ENCODE assay signal across 7 cellular contexts in the genomic region with DNA sequence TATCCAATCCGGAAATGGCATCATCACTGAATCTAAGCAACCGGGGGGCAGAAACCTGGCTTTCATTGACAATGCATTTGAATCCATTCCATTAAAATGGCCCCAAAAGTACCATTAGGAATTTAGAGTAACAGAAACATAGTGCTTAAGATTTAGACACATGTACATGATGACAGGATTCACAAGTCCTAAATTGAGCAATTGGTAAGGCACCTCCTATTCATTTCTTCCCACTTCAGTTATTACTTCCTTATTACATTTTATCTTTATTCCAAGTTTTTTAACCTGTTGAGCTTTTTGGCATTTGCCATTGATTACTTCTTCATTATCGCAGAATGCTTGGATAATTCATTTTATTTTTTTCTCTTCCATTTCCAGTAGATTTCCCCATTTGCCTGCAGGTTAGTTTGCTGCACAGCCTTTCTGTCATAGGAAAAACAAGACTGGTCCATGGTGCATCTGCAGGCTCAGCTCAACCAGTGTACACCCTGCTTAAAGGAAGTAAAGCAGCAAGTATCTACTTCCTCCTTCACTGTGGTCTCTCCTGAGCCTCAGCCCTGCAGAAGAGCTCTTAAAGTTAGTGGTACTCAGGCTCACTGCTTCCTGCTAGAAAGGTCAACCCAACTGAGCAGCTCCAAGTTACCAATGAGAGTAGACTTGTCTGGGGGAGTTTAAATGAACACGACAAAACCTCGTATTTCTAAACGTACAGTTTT.
DNase-seq lines count a peak whose midpoint lies in the region; ATAC-seq and TF ChIP-seq lines count a peak whose summit lies in the region.

No MANE protein-coding gene starts in this region.

- H3K27me3 ChIP-seq in breast epithelium (no peaks in the 10 kb centered on the region), mammary epithelial cell (ENCODE audit: insufficient read depth, low read length) (no peaks in the 10 kb centered on the region)

- ATAC-seq in GM18867 (IDR thresholded peaks at IDR 0.05; ENCODE audit: unreplicated experiment) (peak; percentile 60), GM21786 (IDR thresholded peaks at IDR 0.05; ENCODE audit: unreplicated experiment) (peak; percentile 62)

- TF ChIP-seq POLR2A in breast epithelium (IDR thresholded peaks at IDR 0.05) = no peak

- H3K4me1 ChIP-seq in breast epithelium (no peaks in the 10 kb centered on the region), mammary epithelial cell (ENCODE audit: insufficient read depth, low read length) (peaks cover 5% of the 10 kb centered on the region)

- H3K4me1 Mint-ChIP-seq in dendritic cell treated with granulocyte-macrophage colony-stimulating factor and Interleukin-4, amounts not matched to agents 40 ng/mL and 50 ng/mL, for 4 days (ENCODE audit: low read depth) = peaks cover 79% of the 10 kb centered on the region

- 86% methylated on average over 6 of the region's 6 CpGs for WGBS in mammary epithelial cell (ENCODE audit: low coverage, missing lambda C conversion rate)

- H3K27me3 Mint-ChIP-seq in dendritic cell treated with granulocyte-macrophage colony-stimulating factor and Interleukin-4, amounts not matched to agents 40 ng/mL and 50 ng/mL, for 4 days = no peaks in the 10 kb centered on the region

- dilution Hi-C loops in mammary epithelial cell (cut with HindIII; ENCODE audit: low sequenced_read_pairs) = no loop called here

- BruUV-seq in mammary epithelial cell (replicated peaks; lab: Mats Ljungman, UMichigan) = no TSS peak

- no peak overlapping the region for H3K4me2 ChIP-seq in mammary epithelial cell (ENCODE audit: insufficient read depth, low read depth, low read length)

- intact Hi-C loops in dendritic cell treated with granulocyte-macrophage colony-stimulating factor and Interleukin-4, amounts not matched to agents 40 ng/mL and 50 ng/mL, for 4 days (cut with micrococcal nuclease) = loop anchor here (5.0 kb wide), 1 partner anchor 39 kb away; no protein-coding TSS in a partner anchor
- intact Hi-C loops in breast epithelium (cut with DNase I; ENCODE audit: low total_unique reads) = no loop called here
- intact Hi-C loops in mammary epithelial cell (cut with micrococcal nuclease) = no loop called here

- TF ChIP-seq CTCF in breast epithelium (IDR thresholded peaks at IDR 0.05) (no peak), mammary epithelial cell (conservative IDR thresholded peaks at IDR 0.05 in 1 of 2, IDR thresholded peaks at IDR 0.05 in 1 of 2; ENCODE audit: extremely low read depth in 1 of 2, insufficient read depth in 1 of 2, low read depth in 1 of 2, low read length in 2 of 2) (no peak)

- CTCF ChIA-PET in mammary epithelial cell (lab: Charles Lee; ENCODE audit: low non-redundant PET) = interaction anchor here (0.6 kb wide), 1 partner anchor 136 kb away, joined by 3 read pairs; no protein-coding TSS in a partner anchor

- no peak overlapping the region for H3K9ac ChIP-seq in mammary epithelial cell (ENCODE audit: insufficient read depth, low read length)

- no peaks in the 10 kb centered on the region for H3K79me2 ChIP-seq in mammary epithelial cell (ENCODE audit: insufficient read depth, low read length)

- no peaks in the 10 kb centered on the region for H4K20me1 ChIP-seq in mammary epithelial cell (ENCODE audit: insufficient read depth, low read length)

- in situ Hi-C loops in mammary epithelial cell (cut with MboI; ENCODE audit: low sequenced_read_pairs in 2 of 2) = no loop called here

- no peak overlapping the region for H2AFZ ChIP-seq in mammary epithelial cell (ENCODE audit: low read depth, low read length)

- peak overlapping the region; percentile 74 for H3K27ac Mint-ChIP-seq in dendritic cell treated with granulocyte-macrophage colony-stimulating factor and Interleukin-4, amounts not matched to agents 40 ng/mL and 50 ng/mL, for 4 days

- DNase-seq in Kasumi-1 (lab: John Stamatoyannopoulos, UW) = peak; percentile 77 to 79
- no peak for DNase-seq in breast epithelium (ENCODE audit: low spot score in 2 of 2)
- no peak for DNase-seq in EL
- no peak for DNase-seq in mammary epithelial cell

- H3K9me3 ChIP-seq in breast epithelium = no peaks in the 10 kb centered on the region
- H3K9me3 ChIP-seq in mammary epithelial cell (replicated peaks; ENCODE audit: insufficient read depth, low read length) = no peaks in the 10 kb centered on the region

- H3K36me3 ChIP-seq in breast epithelium (no peaks in the 10 kb centered on the region), mammary epithelial cell (ENCODE audit: insufficient read depth, low read length) (no peaks in the 10 kb centered on the region)

- H3K4me3 Mint-ChIP-seq in dendritic cell treated with granulocyte-macrophage colony-stimulating factor and Interleukin-4, amounts not matched to agents 40 ng/mL and 50 ng/mL, for 4 days = peak overlapping the region; percentile 6

- H3K36me3 Mint-ChIP-seq in dendritic cell treated with granulocyte-macrophage colony-stimulating factor and Interleukin-4, amounts not matched to agents 40 ng/mL and 50 ng/mL, for 4 days (ENCODE audit: low read depth) = peaks cover 49% of the 10 kb centered on the region

- H3K4me3 ChIP-seq in breast epithelium (no peak overlapping the region), mammary epithelial cell (replicated peaks in 1 of 3; ENCODE audit: insufficient read depth in 1 of 3, low read depth in 2 of 3, low read length in 3 of 3) (no peak overlapping the region)

- no peaks in the 10 kb centered on the region for H3K9me3 Mint-ChIP-seq in dendritic cell treated with granulocyte-macrophage colony-stimulating factor and Interleukin-4, amounts not matched to agents 40 ng/mL and 50 ng/mL, for 4 days

- H3K27ac ChIP-seq in breast epithelium (no peak overlapping the region), mammary epithelial cell (ENCODE audit: insufficient read depth, low read depth, low read length) (no peak overlapping the region)

Comparison
In these comparisons a context has a peak if more than half of its experiments do, and no peak if none do; other contexts are left out.
1. DNase-seq: peak in Kasumi-1 (2 of 2); none in breast epithelium (0 of 2), EL (single experiment) and mammary epithelial cell (single experiment).